ENCODE assay signal across 8 cellular contexts in genomic region chr17:58587713-58588117, GRCh38.
DNase-seq lines count a peak whose midpoint lies in the region; ATAC-seq and TF ChIP-seq lines count a peak whose summit lies in the region.

No MANE protein-coding gene starts in this region.

- TF ChIP-seq CTCF in VCaP (conservative IDR thresholded peaks at IDR 0.05) = peak; percentile 97
- TF ChIP-seq CTCF in MCF 10A (IDR thresholded peaks at IDR 0.05; ENCODE audit: unreplicated experiment) = peak; percentile 89
- TF ChIP-seq CTCF in kidney epithelial cell (IDR thresholded peaks at IDR 0.05; ENCODE audit: insufficient read depth, low read length, poor library complexity, severe bottlenecking) = peak; percentile 96

- H3K4me3 Mint-ChIP-seq in MCF 10A (ENCODE audit: unreplicated experiment) = no peak overlapping the region

- H3K4me1 Mint-ChIP-seq in MCF 10A (ENCODE audit: insufficient read depth, unreplicated experiment) = no peaks in the 10 kb centered on the region

- ATAC-seq in GM21390 (IDR thresholded peaks at IDR 0.05; ENCODE audit: unreplicated experiment) = no peak

- CTCF ChIA-PET in MCF 10A (lab: Yijun Ruan, JAX) = interaction anchor here (0.5 to 4.0 kb wide), 19 partner anchors 9 to 417 kb away, joined by 3 to 39 read pairs (median 5); partner anchors contain the start of genes RAD51C and TEX14

- intact Hi-C loops in MCF 10A (cut with micrococcal nuclease) = loop anchor here (1.0 to 2.0 kb wide), 4 partner anchors 43 to 418 kb away; partner anchors contain the start of genes RAD51C and TEX14

- no peaks in the 10 kb centered on the region for H3K36me3 ChIP-seq in kidney epithelial cell (ENCODE audit: control insufficient read depth, insufficient read depth, low read length)

- peaks cover 13% of the 10 kb centered on the region for H3K27me3 Mint-ChIP-seq in MCF 10A (ENCODE audit: insufficient read depth, unreplicated experiment)

- peak; percentile 93 for DNase-seq in SIG-M5 treated with dmso at 0.1 percent for 504 hours (lab: John Stamatoyannopoulos, UW; ENCODE audit: unreplicated experiment)
- no peak for DNase-seq in SIG-M5 (lab: John Stamatoyannopoulos, UW)
- peak; percentile 3 for DNase-seq in NCI-H2029 treated with DMSO at 0.1 percent for 48 hours (lab: John Stamatoyannopoulos, UW)
- DNase-seq in MCF 10A (ENCODE audit: unreplicated experiment) = peak; percentile 65
- DNase-seq in kidney epithelial cell (ENCODE audit: low read depth) = no peak
- DNase-seq in stimulated activated CD4-positive, alpha-beta T cell treated with anti-CD3 and anti-CD28 coated beads, Interleukin-2, amount 100 ng/mL, for 48 hours = peak; percentile 48 to 54

- no TSS peak for BruUV-seq in MCF 10A (replicated peaks; lab: Mats Ljungman, UMichigan)

- H3K36me3 Mint-ChIP-seq in MCF 10A (ENCODE audit: insufficient read depth, unreplicated experiment) = no peaks in the 10 kb centered on the region

- no peaks in the 10 kb centered on the region for H3K9me3 Mint-ChIP-seq in MCF 10A (ENCODE audit: unreplicated experiment)

- no peak overlapping the region for H3K4me3 ChIP-seq in kidney epithelial cell (ENCODE audit: low read depth, low read length)

- no peak overlapping the region for H3K27ac ChIP-seq in VCaP

- H3K27ac Mint-ChIP-seq in MCF 10A (ENCODE audit: low read depth, unreplicated experiment) = no peak overlapping the region

- no peaks in the 10 kb centered on the region for H3K27me3 ChIP-seq in kidney epithelial cell (ENCODE audit: control insufficient read depth, insufficient read depth, low read length)

- POLR2A ChIA-PET in MCF 10A (lab: Yijun Ruan, JAX) = interaction anchor here (0.8 to 3.2 kb wide), 4 partner anchors 11 to 417 kb away, joined by 3 to 12 read pairs (median 6); no protein-coding TSS in a partner anchor

Comparison
In these comparisons a context has a peak if more than half of its experiments do, and no peak if none do; other contexts are left out.
1. DNase-seq: peak in SIG-M5 treated with dmso at 0.1 percent for 504 hours (single experiment), NCI-H2029 treated with DMSO at 0.1 percent for 48 hours (single experiment), MCF 10A (single experiment) and stimulated activated CD4-positive, alpha-beta T cell treated with anti-CD3 and anti-CD28 coated beads, Interleukin-2, amount 100 ng/mL, for 48 hours (2 of 2); none in SIG-M5 (single experiment) and kidney epithelial cell (single experiment).
2. Peak in every context shown above with its lines, with median percentiles within 50 percentile points of each other: CTCF ChIP-seq.